In genomic region chr10:62038609-62039190, GRCh38 we compare ENCODE assay signal across 8 cellular contexts.
DNase-seq lines count a peak whose midpoint lies in the region; ATAC-seq and TF ChIP-seq lines count a peak whose summit lies in the region.

No MANE protein-coding gene starts in this region.

- peak; percentile 92 for TF ChIP-seq RAD21 in neural cell (conservative IDR thresholded peaks at IDR 0.05)

- H3K4me3 ChIP-seq in OCI-LY7 (ENCODE audit: low read depth, low read length, poor library complexity, severe bottlenecking) = peak overlapping the region; percentile 18
- H3K4me3 ChIP-seq in fibroblast of lung (replicated peaks in 1 of 4; ENCODE audit: control extremely low read depth in 1 of 4, insufficient read depth in 1 of 4, low read depth in 3 of 4, low read length in 4 of 4) = no peak overlapping the region
- H3K4me3 ChIP-seq in neural cell (ENCODE audit: low read length) = no peak overlapping the region

- DNase-seq in Ammon's horn (ENCODE audit: low spot score) (peak; percentile 83), HT-29 (ENCODE audit: low spot score) (peak; percentile 92), OCI-LY7 (ENCODE audit: low spot score) (peak; percentile 85), activated T-helper 1 cell treated with Interleukin-2 at 50 U/mL for 16 hours (ENCODE audit: low read depth) (peak; percentile 60), fibroblast of lung (ENCODE audit: low read depth in 2 of 2) (peak; percentile 84), stromal cell of bone marrow (ENCODE audit: low read depth) (peak; percentile 64)

- H3K36me3 ChIP-seq in OCI-LY7 (ENCODE audit: insufficient read depth, low read length) (peaks cover 4% of the 10 kb centered on the region; the same call in 1 of the 2 replicates), fibroblast of lung (ENCODE audit: control insufficient read depth, insufficient read depth, low read length) (no peaks in the 10 kb centered on the region), neural cell (ENCODE audit: insufficient read depth, low read length) (no peaks in the 10 kb centered on the region)

- no peaks in the 10 kb centered on the region for H3K27me3 ChIP-seq in fibroblast of lung (ENCODE audit: control insufficient read depth, insufficient read depth, low read length)
- no peaks in the 10 kb centered on the region for H3K27me3 ChIP-seq in neural cell (ENCODE audit: insufficient read depth, low read depth, low read length)

- H3K27ac ChIP-seq in OCI-LY7 (ENCODE audit: low read depth, low read length, poor library complexity, severe bottlenecking) (peak overlapping the region; percentile 56), fibroblast of lung (ENCODE audit: insufficient read depth, low read length) (peak overlapping the region; percentile 8), neural cell (ENCODE audit: low read length) (peak overlapping the region; percentile 14)

- intact Hi-C loops in OCI-LY7 (cut with micrococcal nuclease; ENCODE audit: unreplicated experiment) = loop anchor here (1.0 to 2.0 kb wide), 4 partner anchors 50 to 207 kb away; no protein-coding TSS in a partner anchor

- H3K9me3 ChIP-seq in OCI-LY7 (ENCODE audit: low read length) (no peaks in the 10 kb centered on the region), fibroblast of lung (ENCODE audit: control insufficient read depth, insufficient read depth, low read depth, low read length) (no peaks in the 10 kb centered on the region), neural cell (ENCODE audit: low read length) (no peaks in the 10 kb centered on the region)

- H3K4me1 ChIP-seq in OCI-LY7 (ENCODE audit: insufficient read depth, low read length, poor library complexity, severe bottlenecking) (peaks cover 80% of the 10 kb centered on the region), fibroblast of lung (ENCODE audit: control insufficient read depth, extremely low read depth, insufficient read depth, low read length) (peaks cover 36% of the 10 kb centered on the region)

- H2AFZ ChIP-seq in OCI-LY7 (ENCODE audit: low read length) (peak overlapping the region; percentile 29; the same call in 1 of the 2 replicates), fibroblast of lung (ENCODE audit: low read length) (no peak overlapping the region), neural cell (ENCODE audit: low read depth, low read length) (no peak overlapping the region)

- peak; percentile 51 for ATAC-seq in GM19328 (IDR thresholded peaks at IDR 0.05; ENCODE audit: unreplicated experiment)

- no TSS peak for BruUV-seq in OCI-LY7 (replicated peaks; lab: Mats Ljungman, UMichigan)

- peaks cover 42% of the 10 kb centered on the region for H3K79me2 ChIP-seq in OCI-LY7 (ENCODE audit: insufficient read depth, low read depth, low read length)
- H3K79me2 ChIP-seq in fibroblast of lung (ENCODE audit: control insufficient read depth, insufficient read depth, low read length) = peaks cover 48% of the 10 kb centered on the region
- H3K79me2 ChIP-seq in neural cell (replicated peaks; ENCODE audit: insufficient read depth, low read length) = no peaks in the 10 kb centered on the region

- TF ChIP-seq EP300 in neural cell (conservative IDR thresholded peaks at IDR 0.05; ENCODE audit: poor library complexity, severe bottlenecking) = no peak

- H3K9ac ChIP-seq in fibroblast of lung (ENCODE audit: insufficient read depth, low read length) (no peak overlapping the region), neural cell (ENCODE audit: low read length) (no peak overlapping the region)

- no peaks in the 10 kb centered on the region for H3F3A ChIP-seq in neural cell (ENCODE audit: insufficient read depth, low read length, poor library complexity, severe bottlenecking)

- peak; percentile 98 for TF ChIP-seq CTCF in OCI-LY7 (conservative IDR thresholded peaks at IDR 0.05; ENCODE audit: low read length)
- peak; percentile 89 to 93 for TF ChIP-seq CTCF in fibroblast of lung (conservative IDR thresholded peaks at IDR 0.05 in 1 of 2, IDR thresholded peaks at IDR 0.05 in 1 of 2; ENCODE audit: low read depth in 1 of 2, low read length in 2 of 2)
- TF ChIP-seq CTCF in neural cell (IDR thresholded peaks at IDR 0.05; ENCODE audit: poor library complexity, severe bottlenecking) = peak; percentile 88

- POLR2A ChIA-PET in OCI-LY7 (lab: Charles Lee) = interaction anchor here (0.6 to 15.5 kb wide), 22 partner anchors 8 to 964 kb away, joined by 3 to 277 read pairs (median 4); partner anchors contain the start of gene ARID5B

- peak overlapping the region; percentile 63 for H3K4me2 ChIP-seq in OCI-LY7 (ENCODE audit: low read length)
- peak overlapping the region; percentile 90 for H3K4me2 ChIP-seq in fibroblast of lung (ENCODE audit: extremely low read depth, insufficient read depth, low read length)
- H3K4me2 ChIP-seq in neural cell (ENCODE audit: low read length) = no peak overlapping the region

- H4K20me1 ChIP-seq in OCI-LY7 (ENCODE audit: insufficient read depth, low read length) (no peaks in the 10 kb centered on the region), fibroblast of lung (ENCODE audit: control insufficient read depth, extremely low read depth, insufficient read depth, low read length) (no peaks in the 10 kb centered on the region), neural cell (ENCODE audit: insufficient read depth) (no peaks in the 10 kb centered on the region)

- H3K9me2 ChIP-seq in OCI-LY7 (ENCODE audit: insufficient read depth, low read length) = no peaks in the 10 kb centered on the region
- H3K9me2 ChIP-seq in neural cell (ENCODE audit: insufficient read depth, low read length) = no peaks in the 10 kb centered on the region

- CTCF ChIA-PET in OCI-LY7 (lab: Charles Lee; ENCODE audit: unreplicated experiment) = interaction anchor here (0.6 to 2.8 kb wide), 6 partner anchors 11 to 207 kb away, joined by 3 to 12 read pairs (median 4); no protein-coding TSS in a partner anchor

TF ChIP-seq in neural cell, 6 proteins besides CTCF, POLR2A, EP300 and RAD21:
- peak; percentile 92 for TF ChIP-seq SMC3 (conservative IDR thresholded peaks at IDR 0.05; ENCODE audit: poor library complexity)
- TF ChIP-seq EZH2 (IDR thresholded peaks at IDR 0.05; ENCODE audit: borderline replicate concordance, insufficient read depth, low read length, poor library complexity, severe bottlenecking) = no peak
- TF ChIP-seq TAF1 (IDR thresholded peaks at IDR 0.05; ENCODE audit: low read depth) = no peak
- TF ChIP-seq POLR2AphosphoS5 (IDR thresholded peaks at IDR 0.05) = no peak
- peak; percentile 24 for TF ChIP-seq MXI1 (conservative IDR thresholded peaks at IDR 0.05; ENCODE audit: poor library complexity, severe bottlenecking)
- TF ChIP-seq REST (IDR thresholded peaks at IDR 0.05; ENCODE audit: borderline replicate concordance) = no peak
